Comparison of ENCODE assay signal across 9 cellular contexts in the genomic region with DNA sequence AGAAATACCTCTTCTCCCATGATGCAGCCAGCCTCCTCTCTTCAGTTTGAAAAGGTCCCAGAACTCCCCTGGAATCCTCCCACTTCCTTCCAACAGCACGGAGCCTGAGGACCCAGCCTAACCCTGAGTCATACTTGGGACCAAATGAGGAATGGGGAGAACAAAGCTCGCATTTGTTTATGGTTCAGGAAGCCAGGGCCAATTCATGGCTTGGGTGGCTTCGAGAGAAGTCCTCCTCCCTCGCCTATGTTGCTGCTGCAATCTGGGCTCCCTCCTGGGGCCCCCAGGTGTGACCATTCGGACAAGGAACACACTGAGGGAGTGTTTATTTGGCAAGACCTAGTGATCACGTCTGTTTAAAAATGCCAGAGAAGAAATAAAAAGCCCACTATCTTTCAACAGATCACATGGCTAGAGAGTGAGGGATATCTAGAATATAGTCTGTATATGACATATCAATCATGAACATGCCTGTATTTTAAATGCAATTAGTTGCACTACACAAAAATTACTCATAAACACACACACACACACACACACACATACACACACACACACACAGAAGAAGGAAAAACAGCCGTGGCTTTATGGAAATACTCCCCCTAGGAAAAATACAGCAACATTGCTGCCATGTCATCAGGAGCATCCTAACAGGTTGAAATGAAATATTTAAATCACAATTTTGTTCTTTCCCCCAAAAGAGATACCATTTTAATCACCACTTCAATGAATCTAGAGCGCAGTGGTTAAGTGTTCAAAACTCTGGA.
DNase-seq lines count a peak whose midpoint lies in the region; ATAC-seq and TF ChIP-seq lines count a peak whose summit lies in the region.
"Had no signal": no experiment of that assay in that cellular context is flagged by ENCODE, and none has a peak within 500 bp of the region (broad histone marks: within the 10 kb centered on the region; RNA-seq: fewer than 3 reads in every experiment).

No MANE protein-coding gene starts in this region.

- H3K27ac ChIP-seq in A673 (ENCODE audit: low read depth, low read length, poor library complexity, severe bottlenecking) (no peak overlapping the region), endodermal cell (ENCODE audit: low read depth, low read length) (no peak overlapping the region), Karpas-422 (ENCODE audit: low read length) (no peak overlapping the region), esophagus muscularis mucosa (replicated peaks in 1 of 4) (peak overlapping the region in 2 of 4 donors; percentile 11 to 46)

- TF ChIP-seq POLR2A in esophagus muscularis mucosa (IDR thresholded peaks at IDR 0.05; ENCODE audit: low read depth): no peak

- peaks cover 4% of the 10 kb centered on the region for H3K4me1 Mint-ChIP-seq in endodermal cell
- H3K4me1 Mint-ChIP-seq in mesothelial cell of epicardium: peaks cover 42% of the 10 kb centered on the region

- no peak for TF ChIP-seq CTCF in A673 (conservative IDR thresholded peaks at IDR 0.05; ENCODE audit: low read depth, low read length)
- TF ChIP-seq CTCF in endodermal cell (conservative IDR thresholded peaks at IDR 0.05): no peak
- no peak for TF ChIP-seq CTCF in mesothelial cell of epicardium (IDR thresholded peaks at IDR 0.05; ENCODE audit: unreplicated experiment)
- no peak for TF ChIP-seq CTCF in esophagus muscularis mucosa (IDR thresholded peaks at IDR 0.05)

- H3K4me2 ChIP-seq in Karpas-422 (ENCODE audit: low read depth, low read length, poor library complexity, severe bottlenecking): no peak overlapping the region

- H4K20me1 ChIP-seq in Karpas-422 (ENCODE audit: insufficient read depth, low read depth, low read length): no peaks in the 10 kb centered on the region

- H3K27me3 Mint-ChIP-seq in endodermal cell (ENCODE audit: insufficient read depth) (no peaks in the 10 kb centered on the region), mesothelial cell of epicardium (ENCODE audit: low read depth) (no peaks in the 10 kb centered on the region)
- H3K27me3 Mint-ChIP-seq: CD4-positive, alpha-beta memory T cell had no signal

- H3K4me3 Mint-ChIP-seq in endodermal cell (no peak overlapping the region), mesothelial cell of epicardium (no peak overlapping the region)
- H3K4me3 Mint-ChIP-seq: CD4-positive, alpha-beta memory T cell had no signal

- intact Hi-C loops in A673 (cut with micrococcal nuclease; ENCODE audit: unreplicated experiment) (no loop called here), esophagus muscularis mucosa (cut with DNase I) (no loop called here)

- H3K27me3 ChIP-seq in A673 (replicated peaks; ENCODE audit: insufficient read depth, low read depth, low read length, poor library complexity): no peaks in the 10 kb centered on the region
- H3K27me3 ChIP-seq in endodermal cell (ENCODE audit: control insufficient read depth, insufficient read depth, low read length, poor library complexity, severe bottlenecking): no peaks in the 10 kb centered on the region
- no peaks in the 10 kb centered on the region for H3K27me3 ChIP-seq in Karpas-422 (ENCODE audit: low read length)
- no peaks in the 10 kb centered on the region for H3K27me3 ChIP-seq in esophagus muscularis mucosa

- no TSS peak for BruUV-seq in A673 (replicated peaks; lab: Mats Ljungman, UMichigan)

- no peak for ATAC-seq in GM18498 (IDR thresholded peaks at IDR 0.05; ENCODE audit: unreplicated experiment)

- H3K27ac Mint-ChIP-seq in endodermal cell: peak overlapping the region; percentile 78
- peak overlapping the region; percentile 79 for H3K27ac Mint-ChIP-seq in mesothelial cell of epicardium

- H3K9me3 ChIP-seq in A673 (ENCODE audit: low read depth, low read length, poor library complexity, severe bottlenecking): no peaks in the 10 kb centered on the region
- H3K9me3 ChIP-seq in endodermal cell (ENCODE audit: control insufficient read depth, low read length): no peaks in the 10 kb centered on the region
- no peaks in the 10 kb centered on the region for H3K9me3 ChIP-seq in Karpas-422 (ENCODE audit: low read length)
- no peaks in the 10 kb centered on the region for H3K9me3 ChIP-seq in esophagus muscularis mucosa

- no peak overlapping the region for H3K4me3 ChIP-seq in A673 (ENCODE audit: low read depth, low read length, poor library complexity, severe bottlenecking)
- H3K4me3 ChIP-seq in endodermal cell (ENCODE audit: low read length): no peak overlapping the region
- no peak overlapping the region for H3K4me3 ChIP-seq in Karpas-422 (ENCODE audit: low read length)
- no peak overlapping the region for H3K4me3 ChIP-seq in esophagus muscularis mucosa

- no peak for TF ChIP-seq EP300 in esophagus muscularis mucosa (IDR thresholded peaks at IDR 0.05)

- no peak overlapping the region for H2AFZ ChIP-seq in Karpas-422 (ENCODE audit: low read length)

- 50 to 100% methylated on average over 1 to 6 of the region's 8 CpGs for WGBS in endodermal cell (ENCODE audit: insufficient coverage in 1 of 2, insufficient read length in 1 of 2), 2 experiments
- 45% methylated on average over 8 of the region's 8 CpGs for WGBS in esophagus muscularis mucosa

- CTCF ChIA-PET in A673 (lab: Charles Lee): no interaction called here

- H3K9me3 Mint-ChIP-seq in endodermal cell (peaks cover 62% of the 10 kb centered on the region), mesothelial cell of epicardium (peaks cover 43% of the 10 kb centered on the region)
- H3K9me3 Mint-ChIP-seq: CD4-positive, alpha-beta memory T cell had no signal

- H3K9ac ChIP-seq in endodermal cell (ENCODE audit: extremely low read depth, low read length, poor library complexity, severe bottlenecking): no peak overlapping the region
- H3K9ac ChIP-seq in Karpas-422 (ENCODE audit: low read length): no peak overlapping the region

- peak; percentile 39 for DNase-seq in A673 (ENCODE audit: low spot score)
- peak; percentile 76 for DNase-seq in LoVo (ENCODE audit: low spot score)
- DNase-seq in endodermal cell: peak; percentile 53
- no peak for DNase-seq in mesothelial cell of epicardium (ENCODE audit: low spot score in 2 of 2, unreplicated experiment in 2 of 2)
- DNase-seq in Karpas-422: no peak
- DNase-seq in esophagus muscularis mucosa (ENCODE audit: extremely low spot score): no peak
- DNase-seq in retina: no peak
- DNase-seq: CD4-positive, alpha-beta memory T cell had no signal

- H3K36me3 ChIP-seq in A673 (ENCODE audit: insufficient read depth, low read length, poor library complexity, severe bottlenecking) (no peaks in the 10 kb centered on the region), endodermal cell (ENCODE audit: control insufficient read depth, insufficient read depth, low read length) (no peaks in the 10 kb centered on the region), Karpas-422 (ENCODE audit: insufficient read depth, low read length) (no peaks in the 10 kb centered on the region), esophagus muscularis mucosa (no peaks in the 10 kb centered on the region)

- H3K36me3 Mint-ChIP-seq in endodermal cell (ENCODE audit: low read depth) (peaks cover 1% of the 10 kb centered on the region), mesothelial cell of epicardium (no peaks in the 10 kb centered on the region)

- no peaks in the 10 kb centered on the region for H3K9me2 ChIP-seq in Karpas-422 (replicated peaks; ENCODE audit: insufficient read depth, low read length)

- peaks cover 65% of the 10 kb centered on the region for H3K79me2 ChIP-seq in Karpas-422 (ENCODE audit: low read length)

- H3K4me1 ChIP-seq in A673 (ENCODE audit: insufficient read depth, low read length, poor library complexity, severe bottlenecking): no peaks in the 10 kb centered on the region
- H3K4me1 ChIP-seq in endodermal cell (ENCODE audit: control insufficient read depth, insufficient read depth, low read length): no peaks in the 10 kb centered on the region
- H3K4me1 ChIP-seq in Karpas-422 (ENCODE audit: low read length): peaks cover 33% of the 10 kb centered on the region
- peaks cover 0 to 11% (median 4%) of the 10 kb centered on the region in 4 donors for H3K4me1 ChIP-seq in esophagus muscularis mucosa

- POLR2A ChIA-PET in A673 (lab: Charles Lee; ENCODE audit: low non-redundant PET): no interaction called here

Comparison
In these comparisons a context has a peak if more than half of its experiments do, and no peak if none do; other contexts are left out.
1. DNase-seq: peak in A673 (single experiment), LoVo (single experiment) and endodermal cell (single experiment); none in mesothelial cell of epicardium (0 of 2), Karpas-422 (single experiment), esophagus muscularis mucosa (single experiment) and retina (single experiment).